In genomic region chr3:50373865-50374188, GRCh38 we compare ENCODE assay signal across 18 cellular contexts. TPM values are rescaled to one million over a fixed set of nuclear protein-coding genes. Genes with fewer than 3 reads are reported as not detected.
DNase-seq lines count a peak whose midpoint lies in the region; ATAC-seq and TF ChIP-seq lines count a peak whose summit lies in the region.
"Had no signal": no experiment of that assay in that cellular context is flagged by ENCODE, and none has a peak within 500 bp of the region (broad histone marks: within the 10 kb centered on the region; RNA-seq: fewer than 3 reads in every experiment).

No MANE protein-coding gene starts in this region.

- H3K4me1 Mint-ChIP-seq in brain (peaks cover 69% of the 10 kb centered on the region), memory B cell (peaks cover 7% of the 10 kb centered on the region), neural progenitor cell (peaks cover 44% of the 10 kb centered on the region)

- H3K36me3 ChIP-seq in HUES6 (ENCODE audit: control insufficient read depth, insufficient read depth, low read length): no peaks in the 10 kb centered on the region
- H3K36me3 ChIP-seq in neural progenitor cell: no peaks in the 10 kb centered on the region
- peaks cover 9% of the 10 kb centered on the region for H3K36me3 ChIP-seq in upper lobe of right lung

- TF ChIP-seq CTCF in brain (conservative IDR thresholded peaks at IDR 0.05): no peak
- TF ChIP-seq CTCF in neural progenitor cell (IDR thresholded peaks at IDR 0.05): no peak
- TF ChIP-seq CTCF in upper lobe of right lung (IDR thresholded peaks at IDR 0.05): no peak
- TF ChIP-seq CTCF in omental fat pad (IDR thresholded peaks at IDR 0.05): no peak

- H3K27me3 Mint-ChIP-seq in brain (no peaks in the 10 kb centered on the region), memory B cell (peaks cover 16% of the 10 kb centered on the region), neural progenitor cell (ENCODE audit: insufficient read depth, low read depth) (peaks cover 15% of the 10 kb centered on the region)
- H3K27me3 Mint-ChIP-seq: CD4-positive, alpha-beta memory T cell had no signal

- no peak overlapping the region for H2AFZ ChIP-seq in neural progenitor cell (replicated peaks)

- no peak for DNase-seq in memory B cell (ENCODE audit: low spot score in 2 of 2)
- DNase-seq in neural progenitor cell (ENCODE audit: low spot score): peak; percentile 53
- DNase-seq in activated CD4-positive, alpha-beta T cell treated with anti-CD3 and anti-CD28 coated beads for 4 hours: no peak
- no peak for DNase-seq in islet precursor cell
- DNase-seq in upper lobe of right lung: no peak
- DNase-seq in omental fat pad (ENCODE audit: low spot score): no peak
- DNase-seq: BE2C; CD4-positive, alpha-beta memory T cell; COR-L47; DMS153; DMS79 treated with DMSO at 0.1 percent for 48 hours; EL; IMR-90 had no signal

- H3K4me3 Mint-ChIP-seq in brain (peak overlapping the region in 3 of 5 experiments; percentile 43 to 55 (median 49)), memory B cell (no peak overlapping the region), neural progenitor cell (peak overlapping the region; percentile 57)
- H3K4me3 Mint-ChIP-seq: CD4-positive, alpha-beta memory T cell had no signal

- no peaks in the 10 kb centered on the region for H4K20me1 ChIP-seq in neural progenitor cell (ENCODE audit: low read depth)

- H3K4me3 ChIP-seq in HUES6 (ENCODE audit: low read depth, low read length) (peak overlapping the region; percentile 32; the same call in 1 of the 2 replicates), neural progenitor cell (no peak overlapping the region), upper lobe of right lung (no peak overlapping the region)
- H3K4me3 ChIP-seq: A549 had no signal

- no peaks in the 10 kb centered on the region for H3K79me2 ChIP-seq in neural progenitor cell (ENCODE audit: low read depth)

- H3K27ac Mint-ChIP-seq in brain: peak overlapping the region in 4 of 5 experiments; percentile 65 to 97 (median 94)
- H3K27ac Mint-ChIP-seq in memory B cell: peak overlapping the region; percentile 9
- H3K27ac Mint-ChIP-seq in neural progenitor cell: peak overlapping the region; percentile 93

- H3K27ac ChIP-seq in HUES6 (ENCODE audit: low read depth, low read length) (no peak overlapping the region), neural progenitor cell (no peak overlapping the region), upper lobe of right lung (no peak overlapping the region)
- H3K27ac ChIP-seq: A549, C4-2B had no signal

- intact Hi-C loops in upper lobe of right lung (cut with DNase I): no loop called here

- ATAC-seq in memory B cell (ENCODE audit: low read depth) (no peak), upper lobe of right lung (no peak), omental fat pad (ENCODE audit: low FRiP score) (no peak)
- ATAC-seq: HCT116 had no signal

- no peaks in the 10 kb centered on the region for H3K9me3 ChIP-seq in HUES6 (ENCODE audit: control insufficient read depth, insufficient read depth, low read depth, low read length)
- H3K9me3 ChIP-seq in neural progenitor cell (ENCODE audit: low read depth): no peaks in the 10 kb centered on the region
- H3K9me3 ChIP-seq in upper lobe of right lung: no peaks in the 10 kb centered on the region
- H3K9me3 ChIP-seq: A549, BE2C had no signal

- no peaks in the 10 kb centered on the region for H3K36me3 Mint-ChIP-seq in brain
- H3K36me3 Mint-ChIP-seq in memory B cell: no peaks in the 10 kb centered on the region
- no peaks in the 10 kb centered on the region for H3K36me3 Mint-ChIP-seq in neural progenitor cell
- H3K36me3 Mint-ChIP-seq: CD4-positive, alpha-beta memory T cell had no signal

- peaks cover 5% of the 10 kb centered on the region for H3F3A ChIP-seq in neural progenitor cell (ENCODE audit: low read depth)

- no peak overlapping the region for H3K4me2 ChIP-seq in neural progenitor cell
- H3K4me2 ChIP-seq: A549 had no signal

- H3K9ac ChIP-seq in HUES6 (ENCODE audit: low read length) (no peak overlapping the region), neural progenitor cell (no peak overlapping the region)

- H3K4me1 ChIP-seq in HUES6 (ENCODE audit: control insufficient read depth, insufficient read depth, low read length) (peaks cover 33% of the 10 kb centered on the region), neural progenitor cell (peaks cover 32% of the 10 kb centered on the region), upper lobe of right lung (no peaks in the 10 kb centered on the region)

- no peaks in the 10 kb centered on the region for H3K9me3 Mint-ChIP-seq in brain
- H3K9me3 Mint-ChIP-seq in memory B cell: no peaks in the 10 kb centered on the region
- H3K9me3 Mint-ChIP-seq in neural progenitor cell: no peaks in the 10 kb centered on the region
- H3K9me3 Mint-ChIP-seq: CD4-positive, alpha-beta memory T cell had no signal

- H3K27me3 ChIP-seq in HUES6 (ENCODE audit: control insufficient read depth, insufficient read depth, low read length) (no peaks in the 10 kb centered on the region), neural progenitor cell (no peaks in the 10 kb centered on the region), upper lobe of right lung (no peaks in the 10 kb centered on the region)
- H3K27me3 ChIP-seq: BE2C had no signal

RNA-seq across cellular contexts. Expression of gene TMEM115, which starts 14.5 kb away (rescaled TPM):
- polyA plus RNA-seq in brain (ENCODE audit: insufficient read depth, low read depth, low replicate concordance): 28.5 TPM
- total RNA-seq in neural progenitor cell (ENCODE audit: low replicate concordance): 6.3 and 28.0 TPM in 2 replicates
- total RNA-seq in upper lobe of right lung: 40.1 TPM
- total RNA-seq in omental fat pad: 10 to 100 TPM; 41.5 to 70.6 (median 52.1) TPM

RNA-seq across cellular contexts. Expression of gene CYB561D2, which starts 23.2 kb away (rescaled TPM):
- polyA plus RNA-seq in brain (ENCODE audit: insufficient read depth, low read depth, low replicate concordance): 14.4 TPM
- 2.2 and 13.8 TPM in 2 replicates for total RNA-seq in neural progenitor cell (ENCODE audit: low replicate concordance)
- 23.9 TPM for total RNA-seq in upper lobe of right lung
- 10 to 100 TPM; 26.4 to 33.7 (median 30.2) TPM for total RNA-seq in omental fat pad

RNA-seq across cellular contexts. Expression of gene NPRL2, which starts 23.3 kb away (rescaled TPM):
- polyA plus RNA-seq in brain (ENCODE audit: insufficient read depth, low read depth, low replicate concordance): 26.0 TPM
- 15.5 and 35.7 TPM in 2 replicates for total RNA-seq in neural progenitor cell (ENCODE audit: low replicate concordance)
- total RNA-seq in upper lobe of right lung: 21.6 TPM
- total RNA-seq in omental fat pad: 10 to 100 TPM in 3 of 4 donors, 1 to 10 TPM in 1; 9.5 to 22.7 (median 13.9) TPM

RNA-seq across cellular contexts. Expression of gene ZMYND10, which starts 28.3 kb away (rescaled TPM):
- 18.3 TPM for polyA plus RNA-seq in brain (ENCODE audit: insufficient read depth, low read depth, low replicate concordance)
- total RNA-seq in neural progenitor cell (ENCODE audit: low replicate concordance) (0.37 and 1.7 TPM in 2 replicates), upper lobe of right lung (2.8 TPM), omental fat pad (1 to 10 TPM in 1 of 4 donors, under 1 TPM in 3; 0.28 to 2.1 (median 0.64) TPM)
- polyA plus RNA-seq: CD4-positive, alpha-beta memory T cell had no signal

RNA-seq across cellular contexts. Expression of gene RASSF1, which starts 33.2 kb away (rescaled TPM):
- 25.5 TPM for polyA plus RNA-seq in brain (ENCODE audit: insufficient read depth, low read depth, low replicate concordance)
- total RNA-seq in neural progenitor cell (ENCODE audit: low replicate concordance): 13.7 and 19.5 TPM in 2 replicates
- total RNA-seq in upper lobe of right lung: 39.1 TPM
- total RNA-seq in omental fat pad: 10 to 100 TPM; 42.1 to 82.0 (median 53.3) TPM

Comparison
In these comparisons a context has a peak if more than half of its experiments do, and no peak if none do; other contexts are left out.
1. H3K27ac Mint-ChIP-seq: peak in every context shown above with its lines; median percentile 94 in brain; 93 in neural progenitor cell; 9 in memory B cell.